Comparison of ENCODE assay signal across 22 cellular contexts in genomic region chr4:104330125-104330524, GRCh38.
"Had no signal": no experiment of that assay in that cellular context is flagged by ENCODE, and none has a peak within 500 bp of the region (broad histone marks: within the 10 kb centered on the region; RNA-seq: fewer than 3 reads in every experiment).

No MANE protein-coding gene starts in this region.

- H3K9me3 Mint-ChIP-seq: stimulated activated naive CD8-positive, alpha-beta T cell treated with anti-CD3 and anti-CD28 coated beads, Interleukin-15, Interleukin-2, amounts not matched to agents 100 ng/mL and 50 ng/mL, for 24 hours had no signal

- FAIRE-seq: islet of Langerhans, pancreas had no signal

- ATAC-seq: effector memory CD8-positive, alpha-beta T cell; gastrocnemius medialis; heart right ventricle; pancreas; right cardiac atrium; stimulated activated memory B cell treated with anti-CD40 and anti-IgM and Interleukin-4, amounts not matched to agents 10 μg/mL and 1 μg/mL and 100 μg/mL, for 72 hours had no signal

- H3K27me3 Mint-ChIP-seq: dendritic cell treated with granulocyte-macrophage colony-stimulating factor and Interleukin-4, amounts not matched to agents 40 ng/mL and 50 ng/mL, for 4 days; effector memory CD8-positive, alpha-beta T cell; naive B cell; progenitor cell of endocrine pancreas; stimulated activated memory B cell treated with anti-CD40 and anti-IgM and Interleukin-4, amounts not matched to agents 10 μg/mL and 1 μg/mL and 100 μg/mL, for 72 hours; stimulated activated naive CD8-positive, alpha-beta T cell treated with anti-CD3 and anti-CD28 coated beads, Interleukin-15, Interleukin-2, amounts not matched to agents 100 ng/mL and 50 ng/mL, for 24 hours had no signal

- DNase-seq: effector memory CD8-positive, alpha-beta T cell; gastrocnemius medialis; heart right ventricle; hypothalamus; kidney glomerular epithelial cell; mesendoderm; naive B cell; occipital lobe; pancreas; right cardiac atrium; stimulated activated CD4-positive, alpha-beta T cell treated with anti-CD3 and anti-CD28 coated beads, Interleukin-2, amount 100 ng/mL, for 48 hours; tibial artery; upper lobe of left lung had no signal

- H3K27ac Mint-ChIP-seq: dendritic cell treated with granulocyte-macrophage colony-stimulating factor and Interleukin-4, amounts not matched to agents 40 ng/mL and 50 ng/mL, for 4 days; effector memory CD8-positive, alpha-beta T cell; naive B cell; nephron; progenitor cell of endocrine pancreas; stimulated activated memory B cell treated with anti-CD40 and anti-IgM and Interleukin-4, amounts not matched to agents 10 μg/mL and 1 μg/mL and 100 μg/mL, for 72 hours; stimulated activated naive CD8-positive, alpha-beta T cell treated with anti-CD3 and anti-CD28 coated beads, Interleukin-15, Interleukin-2, amounts not matched to agents 100 ng/mL and 50 ng/mL, for 24 hours had no signal

- H3K4me3 ChIP-seq: esophagus muscularis mucosa, gastrocnemius medialis, heart right ventricle, pancreas, smooth muscle cell, tibial artery, upper lobe of left lung had no signal

- H3K27ac ChIP-seq: epithelial cell of prostate, esophagus muscularis mucosa, gastrocnemius medialis, heart right ventricle, pancreas, tibial artery, upper lobe of left lung had no signal

- H3K4me1 Mint-ChIP-seq: naive B cell; nephron; stimulated activated memory B cell treated with anti-CD40 and anti-IgM and Interleukin-4, amounts not matched to agents 10 μg/mL and 1 μg/mL and 100 μg/mL, for 72 hours had no signal

- H3K36me3 ChIP-seq: esophagus muscularis mucosa, gastrocnemius medialis, heart right ventricle, pancreas, tibial artery, upper lobe of left lung had no signal

- H3K27me3 ChIP-seq: esophagus muscularis mucosa, gastrocnemius medialis, heart right ventricle, pancreas, tibial artery, upper lobe of left lung had no signal

- H3K4me1 ChIP-seq: esophagus muscularis mucosa, gastrocnemius medialis, heart right ventricle, pancreas, tibial artery, upper lobe of left lung had no signal

- H3K36me3 Mint-ChIP-seq: naive B cell; stimulated activated memory B cell treated with anti-CD40 and anti-IgM and Interleukin-4, amounts not matched to agents 10 μg/mL and 1 μg/mL and 100 μg/mL, for 72 hours had no signal

- H3K9me3 ChIP-seq: esophagus muscularis mucosa, gastrocnemius medialis, pancreas had no signal

- H3K4me3 Mint-ChIP-seq: dendritic cell treated with granulocyte-macrophage colony-stimulating factor and Interleukin-4, amounts not matched to agents 40 ng/mL and 50 ng/mL, for 4 days; effector memory CD8-positive, alpha-beta T cell; naive B cell; nephron; stimulated activated memory B cell treated with anti-CD40 and anti-IgM and Interleukin-4, amounts not matched to agents 10 μg/mL and 1 μg/mL and 100 μg/mL, for 72 hours; stimulated activated naive CD8-positive, alpha-beta T cell treated with anti-CD3 and anti-CD28 coated beads, Interleukin-15, Interleukin-2, amounts not matched to agents 100 ng/mL and 50 ng/mL, for 24 hours had no signal
